Comparison of ENCODE assay signal across 17 cellular contexts in genomic region chr11:13434247-13435205, GRCh38. TPM values are rescaled to one million over a fixed set of nuclear protein-coding genes. Genes with fewer than 3 reads are reported as not detected.
A peak's percentile ranks its signal among the peaks of the same experiment; 100 is the strongest.
DNase-seq lines count a peak whose midpoint lies in the region; ATAC-seq, FAIRE-seq and TF ChIP-seq lines count a peak whose summit lies in the region.
"Had no signal": no experiment of that assay in that cellular context is flagged by ENCODE, and none has a peak within 500 bp of the region (broad histone marks: within the 10 kb centered on the region; RNA-seq: fewer than 3 reads in every experiment).

No MANE protein-coding gene starts in this region.

- BruUV-seq in GM12878 (replicated peaks; lab: Mats Ljungman, UMichigan): no TSS peak

- peaks cover 55% of the 10 kb centered on the region for H3K4me1 ChIP-seq in HUES48 (ENCODE audit: control insufficient read depth, insufficient read depth, low read length)
- no peaks in the 10 kb centered on the region for H3K4me1 ChIP-seq in GM12878 (ENCODE audit: control insufficient read depth, insufficient read depth, low read length)

- peak overlapping the region; percentile 92 for H3K27ac ChIP-seq in HUES48 (ENCODE audit: low read depth, low read length)
- H3K27ac ChIP-seq in GM12878 (ENCODE audit: control insufficient read depth, insufficient read depth): no peak overlapping the region
- H3K27ac ChIP-seq: skin epidermis, stomach had no signal

- peak; percentile 90 for DNase-seq in Caki2 (ENCODE audit: low read depth)
- DNase-seq in GM12878 (ENCODE audit: low read depth, low spot score): no peak
- DNase-seq in kidney epithelial cell (ENCODE audit: low read depth): peak; percentile 78
- DNase-seq in occipital lobe (lab: John Stamatoyannopoulos, UW): no peak
- no peak for DNase-seq in D341Med (ENCODE audit: low spot score)
- DNase-seq: activated naive CD4-positive, alpha-beta T cell; C1 segment of cervical spinal cord; central memory CD4-positive, alpha-beta T cell; erythroblast; Karpas-422; NCI-H1930; SK-N-SH; stomach had no signal

- CTCF ChIA-PET in GM12878 (lab: Yijun Ruan, JAX): no interaction called here

- TF ChIP-seq POLR2A in GM12878 (IDR thresholded peaks at IDR 0.05; ENCODE audit: low read depth, low read length): no peak

- H2AFZ ChIP-seq in GM12878 (ENCODE audit: control insufficient read depth, low read depth, low read length): no peak overlapping the region

- TF ChIP-seq EP300 in GM12878 (IDR thresholded peaks at IDR 0.05; ENCODE audit: borderline replicate concordance in 1 of 2, control insufficient read depth in 1 of 2, low read depth in 2 of 2, low read length in 2 of 2): no peak

- no peak for TF ChIP-seq RAD21 in GM12878 (IDR thresholded peaks at IDR 0.05; ENCODE audit: insufficient read depth, low read depth, low read length)

- 91% methylated on average over 6 of the region's 6 CpGs for WGBS in GM12878 (ENCODE audit: insufficient coverage, insufficient replicate concordance, low lambda C conversion rate, missing lambda C conversion rate)

- H3K79me2 ChIP-seq in GM12878 (ENCODE audit: control insufficient read depth, insufficient read depth, low read length): no peaks in the 10 kb centered on the region; the same call in 1 of the 2 replicates

- no peaks in the 10 kb centered on the region for H3K36me3 ChIP-seq in HUES48 (ENCODE audit: control insufficient read depth, insufficient read depth, low read length)
- no peaks in the 10 kb centered on the region for H3K36me3 ChIP-seq in GM12878 (ENCODE audit: control insufficient read depth in 2 of 2, insufficient read depth in 2 of 2, low read length in 1 of 2)
- no peaks in the 10 kb centered on the region for H3K36me3 ChIP-seq in kidney epithelial cell (ENCODE audit: control insufficient read depth, insufficient read depth, low read length)
- H3K36me3 ChIP-seq: stomach had no signal

- H3K27me3 ChIP-seq in HUES48 (ENCODE audit: control insufficient read depth, insufficient read depth, low read length) (no peaks in the 10 kb centered on the region), GM12878 (replicated peaks in 1 of 2; ENCODE audit: control insufficient read depth in 2 of 2, insufficient read depth in 2 of 2, low read length in 1 of 2) (no peaks in the 10 kb centered on the region), kidney epithelial cell (ENCODE audit: control insufficient read depth, insufficient read depth, low read length) (no peaks in the 10 kb centered on the region)
- H3K27me3 ChIP-seq: stomach had no signal

- H4K20me1 ChIP-seq in GM12878 (ENCODE audit: control insufficient read depth, insufficient read depth): no peaks in the 10 kb centered on the region

- POLR2A ChIA-PET in GM12878 (lab: Charles Lee): no interaction called here

- RAD21 ChIA-PET in GM12878 (lab: Charles Lee; ENCODE audit: unreplicated experiment): no interaction called here

- H3K4me3 ChIP-seq in HUES48 (ENCODE audit: low read depth, low read length) (peak overlapping the region; percentile 41; the same call in 1 of the 2 replicates), GM12878 (no peak overlapping the region), kidney epithelial cell (ENCODE audit: low read depth, low read length) (no peak overlapping the region)
- H3K4me3 ChIP-seq: skin epidermis, stomach had no signal

- no peak overlapping the region for H3K4me2 ChIP-seq in GM12878 (ENCODE audit: control insufficient read depth, insufficient read depth)
- H3K4me2 ChIP-seq: SK-N-SH had no signal

- in situ Hi-C loops in Caki2 (cut with HindIII; ENCODE audit: low pct_unique_long_range_greater_than_20kb, low sequenced_read_pairs): no loop called here
- in situ Hi-C loops in GM12878 (cut with MboI): no loop called here

- no peak for FAIRE-seq in GM12878 (lab: Jason Lieb, UNC)

- intact Hi-C loops in GM12878 (cut with micrococcal nuclease; ENCODE audit: unreplicated experiment): no loop called here

- peak; percentile 56 for ATAC-seq in GM12878
- no peak for ATAC-seq in GM19023 (IDR thresholded peaks at IDR 0.05; ENCODE audit: unreplicated experiment)
- no peak for ATAC-seq in HG03196 (IDR thresholded peaks at IDR 0.05; ENCODE audit: unreplicated experiment)

- TF ChIP-seq CTCF in GM12878 (IDR thresholded peaks at IDR 0.05 in 2 of 3, conservative IDR thresholded peaks at IDR 0.05 in 1 of 3; ENCODE audit: control insufficient read depth in 2 of 3, extremely low read depth in 1 of 3, insufficient read depth in 1 of 3, low read depth in 3 of 3, low read length in 3 of 3) (no peak), kidney epithelial cell (IDR thresholded peaks at IDR 0.05; ENCODE audit: insufficient read depth, low read length, poor library complexity, severe bottlenecking) (no peak)

- SMC1A ChIA-PET in GM12878 (lab: Charles Lee; ENCODE audit: uncharacterized antibody, unreplicated experiment): no interaction called here

- H3K9ac ChIP-seq in HUES48 (ENCODE audit: low read depth, low read length): peak overlapping the region; percentile 71
- no peak overlapping the region for H3K9ac ChIP-seq in GM12878 (ENCODE audit: control insufficient read depth, insufficient read depth, low read length)
- H3K9ac ChIP-seq: SK-N-SH had no signal

- H3K9me3 ChIP-seq in HUES48 (ENCODE audit: control insufficient read depth, insufficient read depth, low read length) (0 out of 2 replicates have a peak, but pooled peaks cover 3% of the 10 kb centered on the region), GM12878 (replicated peaks; ENCODE audit: control insufficient read depth, insufficient read depth, low read length) (no peaks in the 10 kb centered on the region; the same call in none of the 3 replicates)
- H3K9me3 ChIP-seq: SK-N-SH, stomach had no signal

TF ChIP-seq in GM12878, 131 proteins besides CTCF, POLR2A, EP300 and RAD21 (continues in another document):
- TF ChIP-seq ZBTB4 (CRISPR knock-in tag; IDR thresholded peaks at IDR 0.05) (no peak), STAT3 (IDR thresholded peaks at IDR 0.05; ENCODE audit: low read depth, low read length) (no peak), KDM1A (IDR thresholded peaks at IDR 0.05; ENCODE audit: borderline replicate concordance) (no peak), ZZZ3 (IDR thresholded peaks at IDR 0.05; ENCODE audit: control insufficient read depth, insufficient read length, low read depth) (no peak), SKIL (IDR thresholded peaks at IDR 0.05; ENCODE audit: low read depth, poor library complexity, severe bottlenecking) (no peak), GABPA (IDR thresholded peaks at IDR 0.05; ENCODE audit: low read depth) (no peak)

RNA-seq across cellular contexts. Expression of gene BTBD10, which starts 28.5 kb away (rescaled TPM):
- 94.8 and 107 TPM in 2 replicates for total RNA-seq in Caki2 (2014; rRNA removed; shearing (Covaris generic); ENCODE audit: low replicate concordance)
- total RNA-seq in GM12878 (2013; cell fraction: nucleolus; rRNA removed): 37.4 and 41.3 TPM in 2 replicates
- total RNA-seq in GM12878 (2014; rRNA removed) (24.1 and 30.5 TPM in 2 replicates), GM12878 (2014; rRNA removed; fragmentation: Illumina TruSeq; extraction: Trizol) (32.1 and 32.6 TPM in 2 replicates), GM12878 (2021) (19.0 and 20.8 TPM in 2 replicates), kidney epithelial cell (60.7 and 70.7 TPM in 2 replicates), occipital lobe (205 TPM)
- polyA plus RNA-seq in GM12878 (2011; ENCODE audit: low read depth): 12.7 TPM
- polyA plus RNA-seq in GM12878 (2011; rRNA removed) (38.8 and 55.9 TPM in 2 replicates), GM12878 (2014; fragmentation: Illumina TruSeq; extraction: Trizol) (28.2 and 32.8 TPM in 2 replicates), GM12878 (2014; fragmentation: Nextera tagmentation; extraction: Ambion mirVana) (10 to 100 TPM; 25.4 to 25.6 TPM), GM12878 (2014; rRNA removed) (20.0 and 22.7 TPM in 2 replicates), GM12878 (2016; fragmentation: Nextera tagmentation; extraction: Ambion mirVana) (10 to 100 TPM; 32.4 to 35.1 TPM)
- 16.3 and 19.1 TPM in 2 replicates for polyA plus RNA-seq in GM12878 (2011; cell fraction: cytosol; rRNA removed)
- polyA plus RNA-seq in GM12878 (2011; cell fraction: nucleus; rRNA removed): 21.3 and 23.0 TPM in 2 replicates
- polyA plus RNA-seq in GM12878 (2012): 11.5 and 14.6 TPM in 2 replicates
- polyA minus RNA-seq in GM12878 (2011; rRNA and poly(A)+ RNA removed): 48.4 and 101 TPM in 2 replicates
- 17.9 and 19.2 TPM in 2 replicates for polyA minus RNA-seq in GM12878 (2011; cell fraction: cytosol; rRNA and poly(A)+ RNA removed)
- polyA minus RNA-seq in GM12878 (2011; cell fraction: nucleus; rRNA and poly(A)+ RNA removed): 19.7 and 29.9 TPM in 2 replicates

Comparison
In these comparisons a context has a peak if more than half of its experiments do, and no peak if none do; other contexts are left out.
1. DNase-seq: peak in Caki2 (single experiment) and kidney epithelial cell (single experiment); none in GM12878 (single experiment), occipital lobe (single experiment) and D341Med (single experiment).